Comparison of ENCODE assay signal across 12 cellular contexts in the genomic region with DNA sequence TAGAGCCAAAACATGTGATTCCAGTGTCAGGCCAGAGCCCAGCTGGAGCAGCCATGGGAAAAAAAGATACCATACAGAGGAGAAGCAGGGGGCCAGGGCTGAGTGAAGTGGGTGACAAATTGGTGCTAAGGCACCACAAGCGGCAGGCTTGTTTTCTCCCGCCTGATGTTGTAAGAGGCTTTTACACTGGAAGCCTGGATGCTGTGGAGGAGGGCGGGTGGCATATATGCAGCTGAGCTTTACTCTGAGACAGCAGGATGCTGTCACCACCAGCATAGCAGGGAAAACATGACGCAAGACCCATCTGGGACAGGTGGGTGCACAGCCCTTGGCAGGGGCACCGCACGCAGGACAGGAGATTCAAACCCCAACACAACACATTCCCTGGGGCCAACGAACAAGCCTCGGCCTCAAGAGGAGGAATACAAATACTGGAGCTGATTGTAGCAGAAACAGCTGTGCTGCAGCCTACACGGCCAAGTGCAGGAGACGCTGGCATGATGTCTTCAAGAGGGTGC.
DNase-seq lines count a peak whose midpoint lies in the region; ATAC-seq and TF ChIP-seq lines count a peak whose summit lies in the region.
"Had no signal": no experiment of that assay in that cellular context is flagged by ENCODE, and none has a peak within 500 bp of the region (broad histone marks: within the 10 kb centered on the region; RNA-seq: fewer than 3 reads in every experiment).

No MANE protein-coding gene starts in this region.

- H3K4me1 ChIP-seq in mesendoderm (ENCODE audit: control insufficient read depth, low read depth, low read length): no peaks in the 10 kb centered on the region
- H3K4me1 ChIP-seq in tibial nerve: peaks cover 0 to 35% (median 13%) of the 10 kb centered on the region in 4 donors

- in situ Hi-C loops in GM13977 (cut with MboI; ENCODE audit: low pct_unique_long_range_greater_than_20kb, low sequenced_read_pairs, unreplicated experiment): no loop called here

- no peak overlapping the region for H3K4ac ChIP-seq in mesendoderm (ENCODE audit: low read depth, low read length)

- H2AK5ac ChIP-seq in mesendoderm (ENCODE audit: low read length): no peak overlapping the region

- no peak for TF ChIP-seq EP300 in tibial nerve (IDR thresholded peaks at IDR 0.05)

- H3K79me1 ChIP-seq in mesendoderm (ENCODE audit: low read length): no peaks in the 10 kb centered on the region

- no peak for ATAC-seq in activated CD8-positive, alpha-beta T cell treated with anti-CD3 and anti-CD28 coated beads, Interleukin-2, amount 10 ng/mL, durations not matched to agents 7 days and 5 days
- no peak for ATAC-seq in activated CD8-positive, alpha-beta T cell treated with anti-CD3 and anti-CD28 coated beads for 36 hours
- ATAC-seq in HG03108 (IDR thresholded peaks at IDR 0.05; ENCODE audit: unreplicated experiment): no peak
- no peak for ATAC-seq in stimulated activated naive CD8-positive, alpha-beta T cell treated with anti-CD3 and anti-CD28 coated beads, Interleukin-15, amount 100 ng/mL, for 72 hours

- H3K4me1 Mint-ChIP-seq in activated CD8-positive, alpha-beta T cell treated with anti-CD3 and anti-CD28 coated beads, Interleukin-2, amount 10 ng/mL, durations not matched to agents 7 days and 5 days (ENCODE audit: low read depth): peaks cover 8% of the 10 kb centered on the region
- peaks cover 33% of the 10 kb centered on the region for H3K4me1 Mint-ChIP-seq in activated CD8-positive, alpha-beta T cell treated with anti-CD3 and anti-CD28 coated beads for 36 hours (ENCODE audit: low read depth)
- H3K4me1 Mint-ChIP-seq in stimulated activated naive CD8-positive, alpha-beta T cell treated with anti-CD3 and anti-CD28 coated beads, Interleukin-15, amount 100 ng/mL, for 72 hours: peaks cover 39% of the 10 kb centered on the region

- no peak overlapping the region for H2BK120ac ChIP-seq in mesendoderm (ENCODE audit: low read depth, low read length)

- peaks cover 8% of the 10 kb centered on the region for H3K36me3 Mint-ChIP-seq in activated CD8-positive, alpha-beta T cell treated with anti-CD3 and anti-CD28 coated beads, Interleukin-2, amount 10 ng/mL, durations not matched to agents 7 days and 5 days (ENCODE audit: low read depth)
- peaks cover 7% of the 10 kb centered on the region for H3K36me3 Mint-ChIP-seq in activated CD8-positive, alpha-beta T cell treated with anti-CD3 and anti-CD28 coated beads for 36 hours (ENCODE audit: low read depth)

- intact Hi-C loops in activated CD8-positive, alpha-beta T cell treated with anti-CD3 and anti-CD28 coated beads for 36 hours (cut with micrococcal nuclease): no loop called here

- H3K9me3 ChIP-seq in tibial nerve: no peaks in the 10 kb centered on the region
- H3K9me3 ChIP-seq: upper lobe of left lung had no signal

- no peak overlapping the region for H3K4me3 Mint-ChIP-seq in activated CD8-positive, alpha-beta T cell treated with anti-CD3 and anti-CD28 coated beads, Interleukin-2, amount 10 ng/mL, durations not matched to agents 7 days and 5 days
- no peak overlapping the region for H3K4me3 Mint-ChIP-seq in activated CD8-positive, alpha-beta T cell treated with anti-CD3 and anti-CD28 coated beads for 36 hours
- H3K4me3 Mint-ChIP-seq in stimulated activated naive CD8-positive, alpha-beta T cell treated with anti-CD3 and anti-CD28 coated beads, Interleukin-15, amount 100 ng/mL, for 72 hours: no peak overlapping the region

- no peak overlapping the region for H2BK5ac ChIP-seq in mesendoderm (ENCODE audit: low read length)

- no peak overlapping the region for H3K4me2 ChIP-seq in mesendoderm (ENCODE audit: low read length)

- no peaks in the 10 kb centered on the region for H3K27me3 Mint-ChIP-seq in activated CD8-positive, alpha-beta T cell treated with anti-CD3 and anti-CD28 coated beads, Interleukin-2, amount 10 ng/mL, durations not matched to agents 7 days and 5 days (ENCODE audit: low read depth)
- H3K27me3 Mint-ChIP-seq in activated CD8-positive, alpha-beta T cell treated with anti-CD3 and anti-CD28 coated beads for 36 hours: no peaks in the 10 kb centered on the region
- H3K27me3 Mint-ChIP-seq in stimulated activated naive CD8-positive, alpha-beta T cell treated with anti-CD3 and anti-CD28 coated beads, Interleukin-15, amount 100 ng/mL, for 72 hours: no peaks in the 10 kb centered on the region

- H3K4me3 ChIP-seq in mesendoderm (ENCODE audit: low read length): no peak overlapping the region
- no peak overlapping the region for H3K4me3 ChIP-seq in tibial nerve
- H3K4me3 ChIP-seq: upper lobe of left lung had no signal

- H4K8ac ChIP-seq in mesendoderm (ENCODE audit: low read depth, low read length): no peak overlapping the region

- H3K9me3 Mint-ChIP-seq in activated CD8-positive, alpha-beta T cell treated with anti-CD3 and anti-CD28 coated beads, Interleukin-2, amount 10 ng/mL, durations not matched to agents 7 days and 5 days (ENCODE audit: insufficient read depth): no peaks in the 10 kb centered on the region
- no peaks in the 10 kb centered on the region for H3K9me3 Mint-ChIP-seq in activated CD8-positive, alpha-beta T cell treated with anti-CD3 and anti-CD28 coated beads for 36 hours
- peaks cover 0 to 4% of the 10 kb centered on the region in 2 donors for H3K9me3 Mint-ChIP-seq in stimulated activated naive CD8-positive, alpha-beta T cell treated with anti-CD3 and anti-CD28 coated beads, Interleukin-15, amount 100 ng/mL, for 72 hours

- H3K18ac ChIP-seq in mesendoderm (ENCODE audit: low read length): no peak overlapping the region

- TF ChIP-seq POLR2A in tibial nerve (IDR thresholded peaks at IDR 0.05): no peak

- no peaks in the 10 kb centered on the region for H3K36me3 ChIP-seq in mesendoderm (ENCODE audit: control insufficient read depth, insufficient read depth, low read length)
- no peaks in the 10 kb centered on the region for H3K36me3 ChIP-seq in tibial nerve
- H3K36me3 ChIP-seq: upper lobe of left lung had no signal

- H3K27ac Mint-ChIP-seq in activated CD8-positive, alpha-beta T cell treated with anti-CD3 and anti-CD28 coated beads, Interleukin-2, amount 10 ng/mL, durations not matched to agents 7 days and 5 days: no peak overlapping the region
- H3K27ac Mint-ChIP-seq in activated CD8-positive, alpha-beta T cell treated with anti-CD3 and anti-CD28 coated beads for 36 hours: no peak overlapping the region
- H3K27ac Mint-ChIP-seq in stimulated activated naive CD8-positive, alpha-beta T cell treated with anti-CD3 and anti-CD28 coated beads, Interleukin-15, amount 100 ng/mL, for 72 hours: no peak overlapping the region

- H3K23ac ChIP-seq in mesendoderm (ENCODE audit: low read length): no peak overlapping the region

- POLR2A ChIA-PET in activated CD8-positive, alpha-beta T cell treated with anti-CD3 and anti-CD28 coated beads, Interleukin-2, amount 10 ng/mL, durations not matched to agents 7 days and 5 days (lab: Charles Lee): no interaction called here
- POLR2A ChIA-PET in activated CD8-positive, alpha-beta T cell treated with anti-CD3 and anti-CD28 coated beads for 36 hours (lab: Charles Lee): no interaction called here

- H3K27ac ChIP-seq in caudate nucleus (ENCODE audit: low read depth, low read length) (peak overlapping the region; percentile 96), mesendoderm (ENCODE audit: low read depth, low read length) (no peak overlapping the region), tibial nerve (peak overlapping the region; percentile 34 to 83 (median 58))
- H3K27ac ChIP-seq: upper lobe of left lung had no signal

- H3K79me2 ChIP-seq in mesendoderm (ENCODE audit: control insufficient read depth, insufficient read depth, low read length): no peaks in the 10 kb centered on the region

- peak; percentile 14 for DNase-seq in activated CD8-positive, alpha-beta T cell treated with anti-CD3 and anti-CD28 coated beads, Interleukin-2, amount 10 ng/mL, durations not matched to agents 7 days and 5 days
- DNase-seq in activated CD8-positive, alpha-beta T cell treated with anti-CD3 and anti-CD28 coated beads for 36 hours: no peak
- peak in 57 of 61 donors; percentile 22 to 91 (median 70) for DNase-seq in caudate nucleus (lab: John Stamatoyannopoulos, UW)
- DNase-seq in mesendoderm: peak; percentile 44
- no peak for DNase-seq in tibial nerve (ENCODE audit: low spot score in 2 of 2)
- no peak for DNase-seq in stimulated activated naive CD8-positive, alpha-beta T cell treated with anti-CD3 and anti-CD28 coated beads, Interleukin-15, amount 100 ng/mL, for 72 hours
- DNase-seq in GM13977 (ENCODE audit: low spot score): no peak
- DNase-seq: foreskin melanocyte; stimulated activated CD4-positive, alpha-beta T cell treated with anti-CD3 and anti-CD28 coated beads, Interleukin-2, amount 100 ng/mL, for 48 hours; T-helper 2 cell; upper lobe of left lung had no signal

- H4K5ac ChIP-seq in mesendoderm (ENCODE audit: low read length): no peak overlapping the region

- CTCF ChIA-PET in activated CD8-positive, alpha-beta T cell treated with anti-CD3 and anti-CD28 coated beads, Interleukin-2, amount 10 ng/mL, durations not matched to agents 7 days and 5 days (lab: Charles Lee): no interaction called here
- CTCF ChIA-PET in activated CD8-positive, alpha-beta T cell treated with anti-CD3 and anti-CD28 coated beads for 36 hours (lab: Charles Lee): interaction anchor here (3.1 kb wide), 1 partner anchor 13 kb away, joined by 9 read pairs; no protein-coding TSS in a partner anchor

- no CpG with 5 or more reads among the region's 10 CpGs for WGBS in mesendoderm (ENCODE audit: extremely low coverage, insufficient coverage, low lambda C conversion rate)
- WGBS in tibial nerve, 2 donors: 42 to 47% methylated on average over 10 of the region's 10 CpGs

- H3K56ac ChIP-seq in mesendoderm (ENCODE audit: low read length): no peak overlapping the region

- H3K27me3 ChIP-seq in mesendoderm (ENCODE audit: insufficient read depth, low read length, poor library complexity) (no peaks in the 10 kb centered on the region), tibial nerve (no peaks in the 10 kb centered on the region)
- H3K27me3 ChIP-seq: upper lobe of left lung had no signal

- no peak for TF ChIP-seq CTCF in activated CD8-positive, alpha-beta T cell treated with anti-CD3 and anti-CD28 coated beads for 36 hours (IDR thresholded peaks at IDR 0.05)
- TF ChIP-seq CTCF in tibial nerve (IDR thresholded peaks at IDR 0.05) (no peak), GM13977 (IDR thresholded peaks at IDR 0.05; ENCODE audit: extremely low read depth, insufficient read depth, missing control alignments) (no peak)

- H2BK15ac ChIP-seq in mesendoderm (replicated peaks; ENCODE audit: low read depth): no peak overlapping the region

- no peak overlapping the region for H3K9ac ChIP-seq in mesendoderm (ENCODE audit: low read length)

Comparison
In these comparisons a context has a peak if more than half of its experiments do, and no peak if none do; other contexts are left out.
1. DNase-seq: peak in activated CD8-positive, alpha-beta T cell treated with anti-CD3 and anti-CD28 coated beads, Interleukin-2, amount 10 ng/mL, durations not matched to agents 7 days and 5 days (single experiment), caudate nucleus (57 of 61) and mesendoderm (single experiment); none in activated CD8-positive, alpha-beta T cell treated with anti-CD3 and anti-CD28 coated beads for 36 hours (single experiment), tibial nerve (0 of 2), stimulated activated naive CD8-positive, alpha-beta T cell treated with anti-CD3 and anti-CD28 coated beads, Interleukin-15, amount 100 ng/mL, for 72 hours (0 of 2) and GM13977 (single experiment).